1 cellular context compared by ENCODE assay signal in genomic region chr2:96530474-96531357, GRCh38.
A peak's percentile ranks its signal among the peaks of the same experiment; 100 is the strongest.
TF ChIP-seq lines count a peak whose summit lies in the region.

No MANE protein-coding gene starts in this region.

TF ChIP-seq in GM12878, 131 proteins besides CTCF, POLR2A, EP300 and RAD21:
- TF ChIP-seq POLR2AphosphoS5 (IDR thresholded peaks at IDR 0.05; ENCODE audit: low read length) (no peak), PML (IDR thresholded peaks at IDR 0.05; ENCODE audit: low read length) (no peak), EZH2 (IDR thresholded peaks at IDR 0.05; ENCODE audit: borderline replicate concordance, control insufficient read depth, low read depth, low read length) (no peak), JUNB (IDR thresholded peaks at IDR 0.05) (peak; percentile 44; the same call in 1 of the 2 replicates), SMC3 (IDR thresholded peaks at IDR 0.05; ENCODE audit: borderline replicate concordance, low read length) (no peak), CBX5 (IDR thresholded peaks at IDR 0.05; ENCODE audit: low read depth) (no peak), ZZZ3 (IDR thresholded peaks at IDR 0.05; ENCODE audit: control insufficient read depth, insufficient read length, low read depth) (no peak), NKRF (conservative IDR thresholded peaks at IDR 0.05) (no peak), SRF (IDR thresholded peaks at IDR 0.05; ENCODE audit: low read depth in 2 of 2, low read length in 2 of 2) (no peak), RUNX3 (IDR thresholded peaks at IDR 0.05; ENCODE audit: low read length) (no peak), ZBTB33 (IDR thresholded peaks at IDR 0.05) (no peak), RELA (IDR thresholded peaks at IDR 0.05; ENCODE audit: borderline replicate concordance, partially characterized antibody) (no peak), IRF5 (IDR thresholded peaks at IDR 0.05; ENCODE audit: borderline replicate concordance) (no peak), NRF1 (conservative IDR thresholded peaks at IDR 0.05; ENCODE audit: low read depth, low read length) (no peak), HDAC6 (IDR thresholded peaks at IDR 0.05; ENCODE audit: unreplicated experiment) (no peak), GABPA (IDR thresholded peaks at IDR 0.05; ENCODE audit: low read depth) (no peak), ZBED1 (IDR thresholded peaks at IDR 0.05; ENCODE audit: borderline replicate concordance) (no peak), IKZF2 (IDR thresholded peaks at IDR 0.05) (no peak), BHLHE40 (IDR thresholded peaks at IDR 0.05; ENCODE audit: borderline replicate concordance in 1 of 2, low read depth in 2 of 2, low read length in 1 of 2) (no peak), ZNF384 (IDR thresholded peaks at IDR 0.05; ENCODE audit: borderline replicate concordance, low read depth, low read length) (no peak), ZNF687 (IDR thresholded peaks at IDR 0.05) (0 out of 2 replicates have a peak, but pooled peaks have one; percentile 19), RBBP5 (conservative IDR thresholded peaks at IDR 0.05) (no peak), EED (IDR thresholded peaks at IDR 0.05; ENCODE audit: low read depth) (peak; percentile 69), USF1 (IDR thresholded peaks at IDR 0.05; ENCODE audit: borderline replicate concordance, extremely low read length, insufficient read depth, low read depth, low read length) (no peak), NR2C1 (IDR thresholded peaks at IDR 0.05) (no peak)
